In the genomic region with DNA sequence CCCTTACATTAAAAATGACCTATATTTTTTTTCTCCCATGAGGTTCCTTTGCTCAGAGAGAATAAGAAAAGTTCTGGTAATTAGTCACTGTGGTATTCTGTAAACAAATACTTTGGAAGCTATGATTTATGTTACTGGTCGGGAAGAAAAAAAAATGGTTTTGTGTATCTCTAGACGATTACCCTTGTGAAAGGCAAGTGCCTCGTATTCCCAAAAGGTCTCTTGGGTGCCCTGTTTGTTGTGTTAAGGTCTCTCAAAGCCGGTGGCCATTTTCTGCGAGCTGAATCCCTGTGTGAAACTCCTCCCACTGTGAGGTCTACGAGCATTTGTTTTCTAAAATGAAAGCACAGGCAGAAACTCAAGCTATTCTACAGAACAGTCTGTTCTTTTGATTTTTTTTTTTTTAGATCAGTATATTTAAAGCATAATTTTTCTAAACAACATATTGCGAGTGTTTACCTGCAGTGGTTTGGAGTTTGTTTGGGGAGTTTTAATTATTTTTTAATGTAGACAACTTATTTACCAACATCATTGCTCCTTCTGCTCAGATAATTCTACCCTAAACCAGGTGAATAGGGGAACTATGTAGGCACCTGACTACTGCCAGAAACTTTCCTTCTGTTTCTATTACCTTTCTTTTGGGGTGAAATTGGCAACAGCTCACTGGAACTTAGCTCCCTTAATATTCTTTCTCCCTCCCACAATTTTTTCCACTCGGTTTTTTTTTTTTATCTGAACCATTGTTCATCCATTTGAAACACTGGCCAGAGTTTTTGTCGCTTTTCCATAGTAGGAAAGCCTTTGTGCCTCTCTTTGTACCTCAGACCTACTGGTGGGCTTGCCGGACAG, we compare ENCODE assay signal across 8 cellular contexts. TPM values are rescaled to one million over a fixed set of nuclear protein-coding genes. Genes with fewer than 3 reads are reported as not detected.
A peak's percentile ranks its signal among the peaks of the same experiment; 100 is the strongest.
DNase-seq lines count a peak whose midpoint lies in the region; ATAC-seq and TF ChIP-seq lines count a peak whose summit lies in the region.

No MANE protein-coding gene starts in this region.

- H3K27me3 ChIP-seq in naive thymus-derived CD4-positive, alpha-beta T cell (ENCODE audit: control insufficient read depth in 2 of 2, insufficient read depth in 2 of 2, low read length in 2 of 2): no peaks in the 10 kb centered on the region
- H3K27me3 ChIP-seq in upper lobe of right lung: no peaks in the 10 kb centered on the region

- DNase-seq in activated gamma-delta T cell treated with Interleukin-2 at 50 U/mL for 16 hours: peak; percentile 40
- DNase-seq in activated gamma-delta T cell (lab: John Stamatoyannopoulos, UW): no peak
- DNase-seq in NCI-H2107 treated with DMSO at 0.1 percent for 48 hours (lab: John Stamatoyannopoulos, UW; ENCODE audit: unreplicated experiment): peak; percentile 78
- DNase-seq in activated T-cell treated with anti-CD3 and anti-CD28 coated beads for 24 hours (ENCODE audit: low read depth): peak; percentile 19
- peak; percentile 67 to 72 for DNase-seq in erythroblast (lab: John Stamatoyannopoulos, UW)
- peak in 7 of 9 donors; percentile 54 to 76 (median 69) for DNase-seq in naive thymus-derived CD4-positive, alpha-beta T cell
- DNase-seq in upper lobe of right lung: no peak
- no peak for DNase-seq in glomerular visceral epithelial cell (ENCODE audit: extremely low spot score)

- no peak for TF ChIP-seq CTCF in upper lobe of right lung (IDR thresholded peaks at IDR 0.05)

- peaks cover 52 to 87% (median 74%) of the 10 kb centered on the region in 7 donors for H3K4me1 Mint-ChIP-seq in naive thymus-derived CD4-positive, alpha-beta T cell

- H3K36me3 Mint-ChIP-seq in naive thymus-derived CD4-positive, alpha-beta T cell: peaks cover 4 to 48% (median 28%) of the 10 kb centered on the region in 5 donors

- H3K9me3 ChIP-seq in naive thymus-derived CD4-positive, alpha-beta T cell (ENCODE audit: control insufficient read depth in 2 of 3, low read length in 3 of 3): no peaks in the 10 kb centered on the region
- H3K9me3 ChIP-seq in upper lobe of right lung: no peaks in the 10 kb centered on the region

- POLR2A ChIA-PET in naive thymus-derived CD4-positive, alpha-beta T cell (lab: Charles Lee): interaction anchor here (0.6 to 7.0 kb wide), 26 partner anchors 9 to 1693 kb away, joined by 3 to 97 read pairs (median 4); a partner anchor contains a TSS

- peak overlapping the region; percentile 62 to 91 (median 86) for H3K4me3 Mint-ChIP-seq in naive thymus-derived CD4-positive, alpha-beta T cell

- peaks cover 59 to 74% of the 10 kb centered on the region in 2 donors for H3K4me1 ChIP-seq in naive thymus-derived CD4-positive, alpha-beta T cell (ENCODE audit: control insufficient read depth in 2 of 2, insufficient read depth in 2 of 2, low read length in 2 of 2)
- H3K4me1 ChIP-seq in upper lobe of right lung: peaks cover 80% of the 10 kb centered on the region

- peaks cover 0 to 5% (median 3%) of the 10 kb centered on the region in 3 experiments for H3K36me3 ChIP-seq in naive thymus-derived CD4-positive, alpha-beta T cell (ENCODE audit: control insufficient read depth in 2 of 3, insufficient read depth in 3 of 3, low read length in 3 of 3)
- H3K36me3 ChIP-seq in upper lobe of right lung: peaks cover 50% of the 10 kb centered on the region

- H3K27me3 Mint-ChIP-seq in naive thymus-derived CD4-positive, alpha-beta T cell: no peaks in the 10 kb centered on the region

- intact Hi-C loops in naive thymus-derived CD4-positive, alpha-beta T cell (cut with micrococcal nuclease): loop anchor here (1.0 to 10.0 kb wide), 9 partner anchors 14 to 1312 kb away; a partner anchor contains a TSS
- intact Hi-C loops in upper lobe of right lung (cut with DNase I): no loop called here

- ATAC-seq in naive thymus-derived CD4-positive, alpha-beta T cell: peak; percentile 78
- ATAC-seq in upper lobe of right lung: peak; percentile 75

- peak overlapping the region; percentile 26 for H3K4me3 ChIP-seq in naive thymus-derived CD4-positive, alpha-beta T cell (ENCODE audit: low read length)
- H3K4me3 ChIP-seq in upper lobe of right lung: peak overlapping the region; percentile 14

- CTCF ChIA-PET in naive thymus-derived CD4-positive, alpha-beta T cell (lab: Charles Lee): interaction anchor here (0.5 to 2.0 kb wide), 11 partner anchors 9 to 180 kb away, joined by 3 to 7 read pairs (median 4); a partner anchor contains a TSS

- H3K27ac ChIP-seq in naive thymus-derived CD4-positive, alpha-beta T cell (ENCODE audit: low read depth, low read length): peak overlapping the region; percentile 83
- H3K27ac ChIP-seq in upper lobe of right lung: peak overlapping the region; percentile 88

- peak; percentile 37 for TF ChIP-seq POLR2A in erythroblast (IDR thresholded peaks at IDR 0.05; ENCODE audit: low read length)

- peak overlapping the region; percentile 96 to 100 (median 99) for H3K27ac Mint-ChIP-seq in naive thymus-derived CD4-positive, alpha-beta T cell

- peaks cover 0 to 2% (median 0%) of the 10 kb centered on the region in 11 donors for H3K9me3 Mint-ChIP-seq in naive thymus-derived CD4-positive, alpha-beta T cell

RNA-seq across cellular contexts. Expression of a gene that starts 44.0 kb away (rescaled TPM):
- total RNA-seq in naive thymus-derived CD4-positive, alpha-beta T cell: 10 to 100 TPM; 25.0 to 58.3 (median 35.8) TPM
- polyA plus RNA-seq in naive thymus-derived CD4-positive, alpha-beta T cell: 10 to 100 TPM; 56.3 to 70.5 TPM
- total RNA-seq in upper lobe of right lung: 118 TPM

Comparison
In these comparisons a context has a peak if more than half of its experiments do, and no peak if none do; other contexts are left out.
1. DNase-seq: peak in activated gamma-delta T cell treated with Interleukin-2 at 50 U/mL for 16 hours (single experiment), NCI-H2107 treated with DMSO at 0.1 percent for 48 hours (single experiment), activated T-cell treated with anti-CD3 and anti-CD28 coated beads for 24 hours (single experiment), erythroblast (2 of 2) and naive thymus-derived CD4-positive, alpha-beta T cell (7 of 9); none in activated gamma-delta T cell (single experiment), upper lobe of right lung (single experiment) and glomerular visceral epithelial cell (single experiment).